ENCODE assay signal across 25 cellular contexts in the genomic region with DNA sequence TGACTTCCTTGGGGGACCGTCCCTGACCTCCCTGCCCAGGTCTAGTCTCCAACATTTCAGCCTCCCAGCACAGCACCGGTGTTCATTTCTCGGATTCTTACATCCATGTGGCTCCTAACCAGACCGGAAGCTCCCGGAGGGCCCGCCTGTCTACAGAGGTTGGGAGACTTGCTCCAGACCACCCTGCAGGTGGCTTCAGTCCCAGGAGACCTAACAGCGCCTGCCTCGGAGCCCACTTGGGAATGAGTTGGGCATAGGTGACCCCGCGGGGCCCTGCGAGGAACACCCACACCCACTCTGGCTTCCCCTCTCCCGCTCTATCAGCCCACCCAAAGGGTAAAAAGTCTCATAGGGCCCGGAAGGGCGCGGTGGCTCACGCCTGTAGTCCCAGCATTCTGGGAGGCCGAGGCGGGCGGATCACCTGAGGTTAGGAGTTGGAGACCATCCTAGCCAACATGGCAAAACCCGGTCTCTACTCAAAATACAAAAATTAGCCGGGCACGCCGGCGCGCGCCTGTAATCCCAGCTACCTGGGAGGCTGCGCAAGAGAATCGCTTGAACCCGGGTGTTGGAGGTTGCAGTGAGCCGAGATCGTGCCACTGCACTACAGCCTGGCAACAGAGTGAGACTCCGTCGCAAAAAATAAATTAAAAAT. TPM values are rescaled to one million over a fixed set of nuclear protein-coding genes. Genes with fewer than 3 reads are reported as not detected.
"Had no signal": no experiment of that assay in that cellular context is flagged by ENCODE, and none has a peak within 500 bp of the region (broad histone marks: within the 10 kb centered on the region; RNA-seq: fewer than 3 reads in every experiment).

No MANE protein-coding gene starts in this region.

- ATAC-seq: activated naive CD4-positive, alpha-beta T cell treated with anti-CD3 and anti-CD28 coated beads, Interleukin-2, amount 50 U/mL, for 72 hours; activated naive CD8-positive, alpha-beta T cell treated with anti-CD3 and anti-CD28 coated beads, Interleukin-2, amount 50 U/mL, for 24 hours; activated T-cell treated with anti-CD3 and anti-CD28 coated beads, Interleukin-2, amount 50 U/mL, for 4 hours had no signal

- DNase-seq: activated CD4-positive, alpha-beta memory T cell treated with anti-CD3 and anti-CD28 coated beads for 36 hours; activated CD4-positive, alpha-beta T cell treated with anti-CD3 and anti-CD28 coated beads, Interleukin-2, amount 10 ng/mL, durations not matched to agents 7 days and 5 days; activated CD4-positive, CD25-positive, alpha-beta regulatory T cell; activated CD8-positive, alpha-beta memory T cell treated with anti-CD3 and anti-CD28 coated beads for 24 hours; activated effector memory CD4-positive, alpha-beta T cell treated with anti-CD3 and anti-CD28 coated beads, Interleukin-2, amount 50 U/mL, for 16 hours; activated naive CD4-positive, alpha-beta T cell treated with Interleukin-2 at 50 U/mL for 16 hours; activated naive CD8-positive, alpha-beta T cell treated with anti-CD3 and anti-CD28 coated beads, Interleukin-2, amount 50 U/mL, for 24 hours; activated T-cell treated with anti-CD3 and anti-CD28 coated beads, Interleukin-2, amount 50 U/mL, for 4 hours; amniotic stem cell; Kasumi-1; NCI-H1048; NCI-H1694 treated with DMSO at 0.1 percent for 48 hours; NCI-H2029 treated with DMSO at 0.1 percent for 48 hours; NCI-H345; NCI-H510A; NCI-H526 treated with DMSO at 0.1 percent for 48 hours; NCI-H82; SIG-M5; T-helper 2 cell; T1000 had no signal

- FAIRE-seq: astrocyte, TTC549 had no signal

RNA-seq across cellular contexts. Expression of a gene that starts 5.4 kb away (rescaled TPM):
- total RNA-seq: activated CD4-positive, alpha-beta memory T cell treated with anti-CD3 and anti-CD28 coated beads for 36 hours; activated CD4-positive, alpha-beta T cell treated with anti-CD3 and anti-CD28 coated beads, Interleukin-2, amount 10 ng/mL, durations not matched to agents 7 days and 5 days; activated naive CD4-positive, alpha-beta T cell treated with anti-CD3 and anti-CD28 coated beads, Interleukin-2, amount 50 U/mL, for 72 hours; activated T-cell treated with anti-CD3 and anti-CD28 coated beads, Interleukin-2, amount 50 U/mL, for 4 hours; astrocyte; OCI-LY7; RPMI7951 had no signal

RNA-seq across cellular contexts. Expression of a gene that starts 13.8 kb away (rescaled TPM):
- total RNA-seq: activated CD4-positive, alpha-beta memory T cell treated with anti-CD3 and anti-CD28 coated beads for 36 hours; activated CD4-positive, alpha-beta T cell treated with anti-CD3 and anti-CD28 coated beads, Interleukin-2, amount 10 ng/mL, durations not matched to agents 7 days and 5 days; activated T-cell treated with anti-CD3 and anti-CD28 coated beads, Interleukin-2, amount 50 U/mL, for 4 hours; astrocyte; OCI-LY7; RPMI7951 had no signal

RNA-seq across cellular contexts. Expression of a gene that starts 21.0 kb away (rescaled TPM):
- total RNA-seq: astrocyte, OCI-LY7, RPMI7951 had no signal

RNA-seq across cellular contexts. Expression of a gene that starts 46.0 kb away (rescaled TPM):
- total RNA-seq: astrocyte, OCI-LY7, RPMI7951 had no signal
